Comparison of ENCODE assay signal across 8 cellular contexts in genomic region chr15:56244811-56245576, GRCh38. TPM values are rescaled to one million over a fixed set of nuclear protein-coding genes. Genes with fewer than 3 reads are reported as not detected.
A peak's percentile ranks its signal among the peaks of the same experiment; 100 is the strongest.
DNase-seq lines count a peak whose midpoint lies in the region; ATAC-seq and TF ChIP-seq lines count a peak whose summit lies in the region.

No MANE protein-coding gene starts in this region.

- peak overlapping the region; percentile 90 for H3K4me2 ChIP-seq in OCI-LY3 (ENCODE audit: low read length)

- H3K9me3 ChIP-seq in OCI-LY3 (ENCODE audit: insufficient read depth, low read length) = no peaks in the 10 kb centered on the region
- H3K9me3 ChIP-seq in right cardiac atrium (ENCODE audit: control insufficient read depth, low read length) = no peaks in the 10 kb centered on the region

- H3K4me3 ChIP-seq in GM12864 (ENCODE audit: low read depth, low read length) = peak overlapping the region; percentile 92
- H3K4me3 ChIP-seq in OCI-LY3 (ENCODE audit: low read length) = peak overlapping the region; percentile 90
- H3K4me3 ChIP-seq in right cardiac atrium (ENCODE audit: low read length) = peak overlapping the region; percentile 99

- TF ChIP-seq CTCF in GM12864 (IDR thresholded peaks at IDR 0.05; ENCODE audit: low read depth, low read length, missing control alignments) (no peak), OCI-LY3 (IDR thresholded peaks at IDR 0.05; ENCODE audit: low read depth, low read length) (no peak)

- H3K79me2 ChIP-seq in OCI-LY3 (ENCODE audit: low read length) = peaks cover 49% of the 10 kb centered on the region

- intact Hi-C loops in right cardiac atrium (cut with DNase I) = loop anchor here in 1 of 4 donors (5.0 kb wide), 1 partner anchor 253 kb away; the partner anchor contains the start of gene NEDD4

- peaks cover 5% of the 10 kb centered on the region for H3K36me3 ChIP-seq in OCI-LY3 (replicated peaks; ENCODE audit: low read depth, low read length)

- peak overlapping the region; percentile 80 for H2AFZ ChIP-seq in OCI-LY3 (ENCODE audit: low read depth, low read length)

- H3K9ac ChIP-seq in OCI-LY3 (ENCODE audit: low read length) = peak overlapping the region; percentile 84

- H3K27me3 ChIP-seq in OCI-LY3 (ENCODE audit: low read depth, low read length) (no peaks in the 10 kb centered on the region), right cardiac atrium (ENCODE audit: control insufficient read depth, insufficient read depth) (no peaks in the 10 kb centered on the region)

- H3K4me1 ChIP-seq in OCI-LY3 (ENCODE audit: low read length) (peaks cover 42% of the 10 kb centered on the region), right cardiac atrium (ENCODE audit: control insufficient read depth, insufficient read depth, low read length) (no peaks in the 10 kb centered on the region)

- H3K27ac ChIP-seq in OCI-LY3 (ENCODE audit: low read length) (peak overlapping the region; percentile 71), right cardiac atrium (ENCODE audit: low read length) (peak overlapping the region; percentile 33)

- no peaks in the 10 kb centered on the region for H4K20me1 ChIP-seq in OCI-LY3 (ENCODE audit: insufficient read depth, low read length)

- ATAC-seq in right cardiac atrium (no peak), HG03565 (IDR thresholded peaks at IDR 0.05; ENCODE audit: unreplicated experiment) (no peak), HG02623 (IDR thresholded peaks at IDR 0.05; ENCODE audit: unreplicated experiment) (no peak)

- DNase-seq in GM12864 (ENCODE audit: low read depth) = no peak
- peak; percentile 50 for DNase-seq in activated naive CD4-positive, alpha-beta T cell treated with anti-CD3 and anti-CD28 coated beads, Interleukin-2, amount 50 U/mL, for 16 hours
- peak in 2 of 3 donors; percentile 21 to 51 for DNase-seq in right cardiac atrium
- DNase-seq in smooth muscle cell of the brain vasculature (ENCODE audit: low read depth, low spot score) = peak; percentile 6
- no peak for DNase-seq in DMS153 treated with DMSO at 0.1 percent for 48 hours (lab: John Stamatoyannopoulos, UW; ENCODE audit: unreplicated experiment)

- WGBS in right cardiac atrium = 64% methylated on average over 10 of the region's 10 CpGs

RNA-seq across cellular contexts. Expression of gene RFX7, which starts 1.3 kb away (rescaled TPM):
- total RNA-seq in right cardiac atrium = 10 to 100 TPM in 1 of 4 donors, 1 to 10 TPM in 3; 7.1 to 10.1 (median 8.7) TPM
- 1.1 TPM for polyA plus RNA-seq in right cardiac atrium

Comparison
In these comparisons a context has a peak if more than half of its experiments do, and no peak if none do; other contexts are left out.
1. DNase-seq: peak in activated naive CD4-positive, alpha-beta T cell treated with anti-CD3 and anti-CD28 coated beads, Interleukin-2, amount 50 U/mL, for 16 hours (single experiment), right cardiac atrium (2 of 3) and smooth muscle cell of the brain vasculature (single experiment); none in GM12864 (single experiment) and DMS153 treated with DMSO at 0.1 percent for 48 hours (single experiment).
2. Peak in every context shown above with its lines, with median percentiles within 50 percentile points of each other: H3K4me3 ChIP-seq.